ENCODE assay signal across 1 cellular context in genomic region chr15:67196672-67197363, GRCh38.
TF ChIP-seq lines count a peak whose summit lies in the region.

No MANE protein-coding gene starts in this region.

TF ChIP-seq in IMR-90, 13 proteins besides CTCF, POLR2A, EP300 and RAD21:
- TF ChIP-seq MAFK (IDR thresholded peaks at IDR 0.05; ENCODE audit: low read depth, low read length) (peak; percentile 53; the same call in 1 of the 2 replicates), NFE2L2 (IDR thresholded peaks at IDR 0.05; ENCODE audit: low read depth, low read length) (peak; percentile 18; the same call in 1 of the 2 replicates), USF2 (IDR thresholded peaks at IDR 0.05; ENCODE audit: low read depth, low read length) (no peak)
